In the genomic region with DNA sequence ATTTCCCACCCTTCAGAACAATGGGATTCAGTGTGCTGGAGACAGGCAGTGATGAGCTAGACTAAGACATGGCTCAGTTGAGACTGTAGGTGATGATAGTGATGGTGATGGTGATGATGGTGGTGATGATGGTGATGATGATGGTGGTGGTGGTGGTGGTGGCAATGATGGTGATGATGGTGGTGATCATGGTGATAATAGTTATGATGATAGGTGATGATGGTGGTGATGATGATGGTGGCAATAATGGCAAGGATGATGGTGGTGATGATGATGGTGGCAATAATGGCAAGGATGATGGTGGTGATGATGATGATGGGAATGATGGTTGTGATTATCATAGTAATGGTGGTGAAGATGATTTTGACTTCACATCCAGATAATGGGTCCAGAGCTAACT, we compare ENCODE assay signal across 24 cellular contexts.
"Had no signal": no experiment of that assay in that cellular context is flagged by ENCODE, and none has a peak within 500 bp of the region (broad histone marks: within the 10 kb centered on the region; RNA-seq: fewer than 3 reads in every experiment).

No MANE protein-coding gene starts in this region.

- DNase-seq: colonic mucosa; cortex of kidney; effector CD8-positive, alpha-beta T cell; effector memory CD8-positive, alpha-beta T cell; endodermal cell; erythroblast; foreskin fibroblast; foreskin melanocyte; gastrocnemius medialis; glutamatergic neuron; head of caudate nucleus; heart right ventricle; hippocampal formation; left cardiac atrium; left lung; left ventricle myocardium superior; lower lobe of right lung; mesenchymal stem cell; mucosa of descending colon had no signal

- H3K4me3 ChIP-seq: colonic mucosa, gastrocnemius medialis, heart right ventricle, left lung, lower lobe of right lung, mucosa of descending colon had no signal

- H3K27me3 ChIP-seq: colonic mucosa, gastrocnemius medialis, heart right ventricle, left lung had no signal

- H3K27ac ChIP-seq: colonic mucosa, epithelial cell of prostate, gastrocnemius medialis, heart right ventricle, left lung, lower lobe of right lung had no signal

- H3K9me3 ChIP-seq: colonic mucosa, gastrocnemius medialis, lower lobe of right lung, mucosa of descending colon had no signal

- ATAC-seq: effector memory CD8-positive, alpha-beta T cell; esophagus mucosa; gastrocnemius medialis; heart right ventricle; left cardiac atrium; left lung; left ventricle myocardium superior; lower lobe of right lung; mucosa of descending colon had no signal

- H3K4me1 ChIP-seq: colonic mucosa, gastrocnemius medialis, left lung, lower lobe of right lung had no signal

- FAIRE-seq: endometrium, islet of Langerhans, keratinocyte had no signal

- H3K36me3 ChIP-seq: colonic mucosa, gastrocnemius medialis, heart right ventricle, left lung, lower lobe of right lung had no signal
